1 cellular context compared by ENCODE assay signal in genomic region chr1:60132985-60133673, GRCh38.
TF ChIP-seq lines count a peak whose summit lies in the region.

No MANE protein-coding gene starts in this region.

TF ChIP-seq in IMR-90, 13 proteins besides CTCF, POLR2A, EP300 and RAD21:
- TF ChIP-seq RFX5 (IDR thresholded peaks at IDR 0.05; ENCODE audit: low read depth, low read length): no peak
- no peak for TF ChIP-seq BHLHE40 (IDR thresholded peaks at IDR 0.05; ENCODE audit: low read depth, low read length)
- no peak for TF ChIP-seq NFE2L2 (IDR thresholded peaks at IDR 0.05; ENCODE audit: low read depth, low read length)
- no peak for TF ChIP-seq MXI1 (IDR thresholded peaks at IDR 0.05; ENCODE audit: borderline replicate concordance, low read depth, low read length)
- TF ChIP-seq ELK1 (IDR thresholded peaks at IDR 0.05; ENCODE audit: borderline replicate concordance, low read depth, low read length): no peak
- TF ChIP-seq RCOR1 (IDR thresholded peaks at IDR 0.05; ENCODE audit: insufficient replicate concordance, low read length): no peak
- TF ChIP-seq USF2 (IDR thresholded peaks at IDR 0.05; ENCODE audit: low read depth, low read length): no peak
- TF ChIP-seq MAFK (IDR thresholded peaks at IDR 0.05; ENCODE audit: low read depth, low read length): no peak
- no peak for TF ChIP-seq SMC3 (IDR thresholded peaks at IDR 0.05; ENCODE audit: low read depth, low read length)
- no peak for TF ChIP-seq CEBPB (IDR thresholded peaks at IDR 0.05; ENCODE audit: low read depth, low read length)
- no peak for TF ChIP-seq FOS (IDR thresholded peaks at IDR 0.05; ENCODE audit: low read depth, low read length)
- no peak for TF ChIP-seq CHD1 (IDR thresholded peaks at IDR 0.05; ENCODE audit: low read depth, low read length)
- no peak for TF ChIP-seq MAZ (IDR thresholded peaks at IDR 0.05; ENCODE audit: borderline replicate concordance, low read depth, low read length)
TF ChIP-seq in IMR-90: peak in this region for 0.
